8 cellular contexts compared by ENCODE assay signal in the genomic region with DNA sequence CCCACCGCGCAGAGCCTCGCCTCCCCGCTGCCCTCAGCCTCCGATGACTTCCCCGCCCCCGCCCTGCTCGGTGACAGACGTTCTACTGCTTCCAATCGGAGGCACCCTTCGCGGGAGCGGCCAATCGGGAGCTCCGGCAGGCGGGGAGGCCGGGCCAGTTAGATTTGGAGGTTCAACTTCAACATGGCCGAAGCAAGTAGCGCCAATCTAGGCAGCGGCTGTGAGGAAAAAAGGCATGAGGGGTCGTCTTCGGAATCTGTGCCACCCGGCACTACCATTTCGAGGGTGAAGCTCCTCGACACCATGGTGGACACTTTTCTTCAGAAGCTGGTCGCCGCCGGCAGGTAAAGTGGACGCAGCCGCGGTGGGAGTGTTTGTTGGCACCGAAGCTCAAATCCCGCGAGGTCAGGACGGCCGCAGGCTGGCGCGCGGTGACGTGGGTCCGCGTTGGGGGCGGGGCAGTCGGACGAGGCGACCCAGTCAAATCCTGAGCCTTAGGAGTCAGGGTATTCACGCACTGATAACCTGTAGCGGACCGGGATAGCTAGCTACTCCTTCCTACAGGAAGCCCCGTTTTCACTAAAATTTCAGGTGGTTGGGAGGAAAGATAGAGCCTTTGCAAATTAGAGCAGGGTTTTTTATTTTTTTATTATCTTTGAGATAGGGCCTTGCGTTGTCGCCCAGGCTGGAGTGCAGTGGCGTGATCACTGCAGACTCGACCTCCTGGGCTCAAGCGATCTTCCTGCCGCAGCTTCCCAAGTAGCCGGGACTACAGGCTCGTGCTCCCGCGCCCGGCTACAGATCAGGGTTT. TPM values are rescaled to one million over a fixed set of nuclear protein-coding genes. Genes with fewer than 3 reads are reported as not detected.
DNase-seq lines count a peak whose midpoint lies in the region; ATAC-seq and TF ChIP-seq lines count a peak whose summit lies in the region.

A gene with protein sequence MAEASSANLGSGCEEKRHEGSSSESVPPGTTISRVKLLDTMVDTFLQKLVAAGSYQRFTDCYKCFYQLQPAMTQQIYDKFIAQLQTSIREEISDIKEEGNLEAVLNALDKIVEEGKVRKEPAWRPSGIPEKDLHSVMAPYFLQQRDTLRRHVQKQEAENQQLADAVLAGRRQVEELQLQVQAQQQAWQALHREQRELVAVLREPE (plus strand): TSS at position 175 of the 811 bp plus-strand sequence. CDS start 9 bp downstream, at position 184.

- H3K4me1 ChIP-seq in OCI-LY3 (ENCODE audit: low read length), result peaks cover 20% of the 10 kb centered on the region

- H3K4me3 Mint-ChIP-seq in endothelial cell (ENCODE audit: unreplicated experiment) (peak within 1 kb of the TSS; percentile 95), mesothelial cell of epicardium (peak within 1 kb of the TSS; percentile 94)

- peaks cover 13% of the 10 kb centered on the region for H3K79me2 ChIP-seq in OCI-LY3 (ENCODE audit: low read length)

- no peaks in the 10 kb centered on the region for H4K20me1 ChIP-seq in OCI-LY3 (ENCODE audit: insufficient read depth, low read length)

- peak within 1 kb of the TSS; percentile 98 for H3K4me2 ChIP-seq in OCI-LY3 (ENCODE audit: low read length)

- peak within 1 kb of the TSS; percentile 71 for H3K27ac ChIP-seq in OCI-LY3 (ENCODE audit: low read length)

- peak within 1 kb of the TSS; percentile 57 for H2AFZ ChIP-seq in OCI-LY3 (ENCODE audit: low read depth, low read length)

- H3K36me3 ChIP-seq in OCI-LY3 (replicated peaks; ENCODE audit: low read depth, low read length), result peaks cover 4% of the 10 kb centered on the region

- peaks cover 17% of the 10 kb centered on the region for H3K36me3 Mint-ChIP-seq in endothelial cell (ENCODE audit: low read depth, unreplicated experiment)
- H3K36me3 Mint-ChIP-seq in mesothelial cell of epicardium, result peaks cover 15% of the 10 kb centered on the region

- H3K27me3 ChIP-seq in OCI-LY3 (ENCODE audit: low read depth, low read length), result no peaks in the 10 kb centered on the region

- no peak for TF ChIP-seq CTCF in OCI-LY3 (IDR thresholded peaks at IDR 0.05; ENCODE audit: low read depth, low read length)
- no peak for TF ChIP-seq CTCF in endothelial cell (IDR thresholded peaks at IDR 0.05; ENCODE audit: unreplicated experiment)
- TF ChIP-seq CTCF in mesothelial cell of epicardium (IDR thresholded peaks at IDR 0.05; ENCODE audit: unreplicated experiment), result no peak

- H3K27me3 Mint-ChIP-seq in endothelial cell (ENCODE audit: unreplicated experiment), result peaks cover 9% of the 10 kb centered on the region
- H3K27me3 Mint-ChIP-seq in mesothelial cell of epicardium (ENCODE audit: low read depth), result no peaks in the 10 kb centered on the region

- peak within 1 kb of the TSS; percentile 98 for H3K27ac Mint-ChIP-seq in endothelial cell (ENCODE audit: unreplicated experiment)
- peak within 1 kb of the TSS; percentile 100 for H3K27ac Mint-ChIP-seq in mesothelial cell of epicardium

- DNase-seq in D341Med (ENCODE audit: low spot score) (peak; percentile 100), HuH-7.5 (ENCODE audit: low spot score) (peak; percentile 99), endothelial cell (ENCODE audit: low spot score) (peak; percentile 94), mesothelial cell of epicardium (ENCODE audit: low spot score in 2 of 2, unreplicated experiment in 2 of 2) (peak; percentile 91 to 96)
- DNase-seq in activated CD8-positive, alpha-beta memory T cell treated with anti-CD3 and anti-CD28 coated beads, Interleukin-2, amount 50 U/mL, for 48 hours, result peak; percentile 98
- peak; percentile 88 to 94 for DNase-seq in stimulated activated CD8-positive, alpha-beta memory T cell treated with anti-CD3 and anti-CD28 coated beads, Interleukin-15, amount 100 ng/mL, for 4 hours (ENCODE audit: low read depth in 2 of 2)

- peaks cover 9% of the 10 kb centered on the region for H3K4me1 Mint-ChIP-seq in endothelial cell (ENCODE audit: unreplicated experiment)
- peaks cover 12% of the 10 kb centered on the region for H3K4me1 Mint-ChIP-seq in mesothelial cell of epicardium

- peak; percentile 82 for ATAC-seq in GM21515 (IDR thresholded peaks at IDR 0.05; ENCODE audit: unreplicated experiment)

- no peaks in the 10 kb centered on the region for H3K9me3 Mint-ChIP-seq in endothelial cell (ENCODE audit: unreplicated experiment)
- no peaks in the 10 kb centered on the region for H3K9me3 Mint-ChIP-seq in mesothelial cell of epicardium

- H3K4me3 ChIP-seq in OCI-LY3 (ENCODE audit: low read length), result peak within 1 kb of the TSS; percentile 74

- H3K9ac ChIP-seq in OCI-LY3 (ENCODE audit: low read length), result peak within 1 kb of the TSS; percentile 66

- no peaks in the 10 kb centered on the region for H3K9me3 ChIP-seq in OCI-LY3 (ENCODE audit: insufficient read depth, low read length)

RNA-seq across cellular contexts. Expression of the gene that starts here (rescaled TPM):
- 51.4 TPM for total RNA-seq in endothelial cell (ENCODE audit: unreplicated experiment)
- 73.4 to 74.8 TPM (median 74.6 TPM) in 3 replicates for total RNA-seq in mesothelial cell of epicardium

Comparison
In these comparisons a context has a peak if more than half of its experiments do, and no peak if none do; other contexts are left out.
1. Peak in every context shown above with its lines: DNase-seq, ATAC-seq, H3K4me3 ChIP-seq and H3K27ac ChIP-seq.